In the genomic region with DNA sequence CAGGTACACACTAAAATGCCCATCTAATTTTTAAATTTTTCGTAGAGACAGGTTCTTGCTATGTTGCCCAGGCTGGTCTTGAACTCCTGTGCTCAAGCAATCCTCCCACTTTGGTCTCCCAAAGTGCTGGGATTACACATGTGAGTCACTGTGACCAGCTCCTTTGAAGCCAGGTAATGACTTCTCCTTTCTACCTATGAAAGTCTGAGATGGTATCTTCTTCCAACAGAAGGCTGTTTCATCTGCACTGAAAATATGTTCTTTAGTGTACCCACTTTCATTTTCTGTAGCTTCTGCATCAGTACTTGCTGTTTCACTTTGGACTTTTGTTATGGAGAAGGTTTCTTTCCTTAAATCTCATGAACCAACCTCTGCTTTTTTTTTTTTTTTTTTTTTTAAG, we compare ENCODE assay signal across 23 cellular contexts. TPM values are rescaled to one million over a fixed set of nuclear protein-coding genes. Genes with fewer than 3 reads are reported as not detected.
DNase-seq lines count a peak whose midpoint lies in the region; TF ChIP-seq lines count a peak whose summit lies in the region.
"Had no signal": no experiment of that assay in that cellular context is flagged by ENCODE, and none has a peak within 500 bp of the region (broad histone marks: within the 10 kb centered on the region; RNA-seq: fewer than 3 reads in every experiment).

No MANE protein-coding gene starts in this region.

- no peak for TF ChIP-seq CTCF in GM12865 (IDR thresholded peaks at IDR 0.05; ENCODE audit: insufficient read depth, low read depth, low read length, missing control alignments)
- TF ChIP-seq CTCF in MM.1S (IDR thresholded peaks at IDR 0.05; ENCODE audit: low read length), result no peak
- TF ChIP-seq CTCF in glutamatergic neuron (IDR thresholded peaks at IDR 0.05; ENCODE audit: partially characterized antibody, unreplicated experiment), result no peak
- TF ChIP-seq CTCF in BE2C (IDR thresholded peaks at IDR 0.05; ENCODE audit: low read depth, low read length), result no peak

- 0 out of 2 replicates have a peak, but pooled peaks cover 3% of the 10 kb centered on the region for H3K4me1 ChIP-seq in MM.1S (ENCODE audit: low read length)
- H3K4me1 ChIP-seq in BE2C, result no peaks in the 10 kb centered on the region
- H3K4me1 ChIP-seq: gastroesophageal sphincter, left lung, upper lobe of right lung had no signal

- intact Hi-C loops in activated T-helper 2 cell treated with anti-CD3 and anti-CD28 coated beads, Interferon-gamma antibody, Interleukin-2, Interleukin-4, amounts not matched to agents 10 μg/mL and 5 μg/mL and 100 μg/mL, durations not matched to agents 14 hours and 24 hours and 36 hours (cut with micrococcal nuclease), result no loop called here

- H3K9me2 ChIP-seq in MM.1S (replicated peaks; ENCODE audit: insufficient read depth, low read length), result no peaks in the 10 kb centered on the region

- H3K27me3 ChIP-seq in MM.1S (replicated peaks; ENCODE audit: insufficient read depth, low read length), result no peaks in the 10 kb centered on the region
- H3K27me3 ChIP-seq in BE2C, result no peaks in the 10 kb centered on the region
- H3K27me3 ChIP-seq: gastroesophageal sphincter, left lung, upper lobe of right lung had no signal

- H3K4me3 ChIP-seq in GM12865 (ENCODE audit: low read depth, low read length) (no peak overlapping the region), MM.1S (ENCODE audit: low read length) (no peak overlapping the region), BE2C (ENCODE audit: low read depth, low read length) (no peak overlapping the region)
- H3K4me3 ChIP-seq: gastroesophageal sphincter, left lung, upper lobe of right lung had no signal

- H3K9me3 Mint-ChIP-seq in activated CD4-positive, alpha-beta T cell treated with anti-CD3 and anti-CD28 coated beads, Interleukin-2, amount 10 ng/mL, durations not matched to agents 7 days and 5 days, result no peaks in the 10 kb centered on the region
- H3K9me3 Mint-ChIP-seq in activated T-helper 2 cell treated with anti-CD3 and anti-CD28 coated beads, Interferon-gamma antibody, Interleukin-2, Interleukin-4, amounts not matched to agents 10 μg/mL and 5 μg/mL and 100 μg/mL, durations not matched to agents 14 hours and 24 hours and 36 hours, result no peaks in the 10 kb centered on the region
- peaks cover 4% of the 10 kb centered on the region for H3K9me3 Mint-ChIP-seq in glutamatergic neuron (ENCODE audit: unreplicated experiment)
- H3K9me3 Mint-ChIP-seq: activated naive CD4-positive, alpha-beta T cell treated with anti-CD3 and anti-CD28 coated beads, Interleukin-2, amount 50 U/mL, for 24 hours had no signal

- H3K9me3 ChIP-seq in MM.1S (replicated peaks; ENCODE audit: insufficient read depth, low read length) (no peaks in the 10 kb centered on the region), BE2C (no peaks in the 10 kb centered on the region)
- H3K9me3 ChIP-seq: gastroesophageal sphincter, left lung, upper lobe of right lung had no signal

- no peak overlapping the region for H3K9ac ChIP-seq in MM.1S (ENCODE audit: low read length)

- H3K4me2 ChIP-seq in MM.1S (ENCODE audit: low read depth, low read length), result peak overlapping the region; percentile 15; the same call in 1 of the 2 replicates

- H2AFZ ChIP-seq in MM.1S (ENCODE audit: low read length), result no peak overlapping the region

- peaks cover 16% of the 10 kb centered on the region; the same call in 1 of the 2 replicates for H3F3A ChIP-seq in MM.1S (ENCODE audit: insufficient read depth, low read length)

- CTCF ChIA-PET in activated CD4-positive, alpha-beta T cell treated with anti-CD3 and anti-CD28 coated beads, Interleukin-2, amount 10 ng/mL, durations not matched to agents 7 days and 5 days (lab: Charles Lee), result interaction anchor here (0.7 to 2.6 kb wide), 6 partner anchors 9 to 425 kb away, joined by 3 to 10 read pairs (median 3); a partner anchor contains a TSS

- H3K27ac Mint-ChIP-seq in activated CD4-positive, alpha-beta T cell treated with anti-CD3 and anti-CD28 coated beads, Interleukin-2, amount 10 ng/mL, durations not matched to agents 7 days and 5 days, result peak overlapping the region; percentile 90
- H3K27ac Mint-ChIP-seq in activated T-helper 2 cell treated with anti-CD3 and anti-CD28 coated beads, Interferon-gamma antibody, Interleukin-2, Interleukin-4, amounts not matched to agents 10 μg/mL and 5 μg/mL and 100 μg/mL, durations not matched to agents 14 hours and 24 hours and 36 hours, result peak overlapping the region; percentile 40
- no peak overlapping the region for H3K27ac Mint-ChIP-seq in glutamatergic neuron (ENCODE audit: unreplicated experiment)
- H3K27ac Mint-ChIP-seq: activated naive CD4-positive, alpha-beta T cell treated with anti-CD3 and anti-CD28 coated beads, Interleukin-2, amount 50 U/mL, for 24 hours; B cell had no signal

- no peaks in the 10 kb centered on the region for H3K27me3 Mint-ChIP-seq in activated CD4-positive, alpha-beta T cell treated with anti-CD3 and anti-CD28 coated beads, Interleukin-2, amount 10 ng/mL, durations not matched to agents 7 days and 5 days
- no peaks in the 10 kb centered on the region for H3K27me3 Mint-ChIP-seq in activated T-helper 2 cell treated with anti-CD3 and anti-CD28 coated beads, Interferon-gamma antibody, Interleukin-2, Interleukin-4, amounts not matched to agents 10 μg/mL and 5 μg/mL and 100 μg/mL, durations not matched to agents 14 hours and 24 hours and 36 hours (ENCODE audit: low read depth)
- H3K27me3 Mint-ChIP-seq in glutamatergic neuron (ENCODE audit: unreplicated experiment), result peaks cover 3% of the 10 kb centered on the region
- H3K27me3 Mint-ChIP-seq: activated naive CD4-positive, alpha-beta T cell treated with anti-CD3 and anti-CD28 coated beads, Interleukin-2, amount 50 U/mL, for 24 hours; B cell had no signal

- H3K36me3 Mint-ChIP-seq in activated CD4-positive, alpha-beta T cell treated with anti-CD3 and anti-CD28 coated beads, Interleukin-2, amount 10 ng/mL, durations not matched to agents 7 days and 5 days (ENCODE audit: low read depth), result peaks cover 35% of the 10 kb centered on the region
- H3K36me3 Mint-ChIP-seq in activated T-helper 2 cell treated with anti-CD3 and anti-CD28 coated beads, Interferon-gamma antibody, Interleukin-2, Interleukin-4, amounts not matched to agents 10 μg/mL and 5 μg/mL and 100 μg/mL, durations not matched to agents 14 hours and 24 hours and 36 hours (ENCODE audit: low read depth), result peaks cover 49% of the 10 kb centered on the region
- peaks cover 8% of the 10 kb centered on the region for H3K36me3 Mint-ChIP-seq in glutamatergic neuron (ENCODE audit: unreplicated experiment)

- H3K4me1 Mint-ChIP-seq in activated CD4-positive, alpha-beta T cell treated with anti-CD3 and anti-CD28 coated beads, Interleukin-2, amount 10 ng/mL, durations not matched to agents 7 days and 5 days, result peaks cover 24% of the 10 kb centered on the region
- peaks cover 14% of the 10 kb centered on the region for H3K4me1 Mint-ChIP-seq in activated T-helper 2 cell treated with anti-CD3 and anti-CD28 coated beads, Interferon-gamma antibody, Interleukin-2, Interleukin-4, amounts not matched to agents 10 μg/mL and 5 μg/mL and 100 μg/mL, durations not matched to agents 14 hours and 24 hours and 36 hours (ENCODE audit: low read depth)
- H3K4me1 Mint-ChIP-seq in glutamatergic neuron (ENCODE audit: low read depth, unreplicated experiment), result no peaks in the 10 kb centered on the region
- H3K4me1 Mint-ChIP-seq: B cell, H9 had no signal

- DNase-seq in activated CD4-positive, alpha-beta T cell treated with anti-CD3 and anti-CD28 coated beads, Interleukin-2, amount 10 ng/mL, durations not matched to agents 7 days and 5 days, result peak; percentile 40
- DNase-seq in activated CD4-positive, alpha-beta T cell treated with anti-CD3 and anti-CD28 coated beads, Interleukin-2, amount 50 U/mL, for 48 hours, result no peak
- DNase-seq in GM12865 (ENCODE audit: low read depth) (peak; percentile 57), MM.1S (peak; percentile 83), glutamatergic neuron (no peak), BE2C (no peak), NCI-H2081 (lab: John Stamatoyannopoulos, UW) (no peak)
- no peak for DNase-seq in activated T-helper 2 cell treated with anti-CD3 and anti-CD28 coated beads, Interferon-gamma antibody, Interleukin-2, Interleukin-4, amounts not matched to agents 10 μg/mL and 5 μg/mL and 100 μg/mL, durations not matched to agents 14 hours and 24 hours and 36 hours (ENCODE audit: low spot score)
- DNase-seq: caudate nucleus, dermis blood vessel endothelial cell, H9, hypothalamus, left lung, mesendoderm, NCI-H1092, NCI-H187 treated with DMSO at 0.1 percent for 48 hours, NCI-H2227 treated with DMSO at 0.1 percent for 48 hours, T-helper 9 cell, upper lobe of right lung, WERI-Rb-1 had no signal

- POLR2A ChIA-PET in activated CD4-positive, alpha-beta T cell treated with anti-CD3 and anti-CD28 coated beads, Interleukin-2, amount 10 ng/mL, durations not matched to agents 7 days and 5 days (lab: Charles Lee), result interaction anchor here (0.7 kb wide), 1 partner anchor 290 kb away, joined by 7 read pairs; no protein-coding TSS in a partner anchor

- no peak overlapping the region for H3K4me3 Mint-ChIP-seq in activated CD4-positive, alpha-beta T cell treated with anti-CD3 and anti-CD28 coated beads, Interleukin-2, amount 10 ng/mL, durations not matched to agents 7 days and 5 days
- no peak overlapping the region for H3K4me3 Mint-ChIP-seq in activated T-helper 2 cell treated with anti-CD3 and anti-CD28 coated beads, Interferon-gamma antibody, Interleukin-2, Interleukin-4, amounts not matched to agents 10 μg/mL and 5 μg/mL and 100 μg/mL, durations not matched to agents 14 hours and 24 hours and 36 hours (ENCODE audit: low read depth)
- H3K4me3 Mint-ChIP-seq in glutamatergic neuron (ENCODE audit: unreplicated experiment), result no peak overlapping the region
- H3K4me3 Mint-ChIP-seq: activated naive CD4-positive, alpha-beta T cell treated with anti-CD3 and anti-CD28 coated beads, Interleukin-2, amount 50 U/mL, for 24 hours; B cell; H9 had no signal

- peaks cover 3% of the 10 kb centered on the region; the same call in 1 of the 2 replicates for H3K79me2 ChIP-seq in MM.1S (ENCODE audit: low read length)

- no peaks in the 10 kb centered on the region for H4K20me1 ChIP-seq in MM.1S (ENCODE audit: insufficient read depth, low read length)

- no peaks in the 10 kb centered on the region for H3K36me3 ChIP-seq in MM.1S (replicated peaks; ENCODE audit: insufficient read depth, low read length)
- H3K36me3 ChIP-seq in BE2C, result no peaks in the 10 kb centered on the region
- H3K36me3 ChIP-seq: gastroesophageal sphincter, left lung, upper lobe of right lung had no signal

- peak overlapping the region; percentile 39; the same call in 1 of the 2 replicates for H3K27ac ChIP-seq in MM.1S (ENCODE audit: low read length)
- H3K27ac ChIP-seq: gastroesophageal sphincter, left lung, upper lobe of right lung, WERI-Rb-1 had no signal

RNA-seq across cellular contexts. Expression of a gene that starts 8.8 kb away (rescaled TPM):
- total RNA-seq in activated CD4-positive, alpha-beta T cell treated with anti-CD3 and anti-CD28 coated beads, Interleukin-2, amount 10 ng/mL, durations not matched to agents 7 days and 5 days, result 10 to 100 TPM; 18.9 to 21.9 TPM
- total RNA-seq in activated T-helper 2 cell treated with anti-CD3 and anti-CD28 coated beads, Interferon-gamma antibody, Interleukin-2, Interleukin-4, amounts not matched to agents 10 μg/mL and 5 μg/mL and 100 μg/mL, durations not matched to agents 14 hours and 24 hours and 36 hours, result 13.7 and 16.1 TPM in 2 replicates
- total RNA-seq in glutamatergic neuron (ENCODE audit: unreplicated experiment), result 1.5 TPM
- 2.7 TPM for polyA plus RNA-seq in BE2C (2012; ENCODE audit: insufficient read depth, insufficient read length, low read depth)

RNA-seq across cellular contexts. Expression of a gene that starts 9.1 kb away (rescaled TPM):
- 100 to 1,000 TPM; 310 to 336 TPM for total RNA-seq in activated CD4-positive, alpha-beta T cell treated with anti-CD3 and anti-CD28 coated beads, Interleukin-2, amount 10 ng/mL, durations not matched to agents 7 days and 5 days
- 139 and 154 TPM in 2 replicates for total RNA-seq in activated T-helper 2 cell treated with anti-CD3 and anti-CD28 coated beads, Interferon-gamma antibody, Interleukin-2, Interleukin-4, amounts not matched to agents 10 μg/mL and 5 μg/mL and 100 μg/mL, durations not matched to agents 14 hours and 24 hours and 36 hours
- 19.3 TPM for total RNA-seq in glutamatergic neuron (ENCODE audit: unreplicated experiment)
- polyA plus RNA-seq in BE2C (2012; ENCODE audit: insufficient read depth, insufficient read length, low read depth), result 20.1 TPM

Comparison
In these comparisons a context has a peak if more than half of its experiments do, and no peak if none do; other contexts are left out.
1. DNase-seq: peak in activated CD4-positive, alpha-beta T cell treated with anti-CD3 and anti-CD28 coated beads, Interleukin-2, amount 10 ng/mL, durations not matched to agents 7 days and 5 days (single experiment), GM12865 (single experiment) and MM.1S (single experiment); none in activated CD4-positive, alpha-beta T cell treated with anti-CD3 and anti-CD28 coated beads, Interleukin-2, amount 50 U/mL, for 48 hours (0 of 2), activated T-helper 2 cell treated with anti-CD3 and anti-CD28 coated beads, Interferon-gamma antibody, Interleukin-2, Interleukin-4, amounts not matched to agents 10 μg/mL and 5 μg/mL and 100 μg/mL, durations not matched to agents 14 hours and 24 hours and 36 hours (single experiment), glutamatergic neuron (single experiment), BE2C (single experiment) and NCI-H2081 (0 of 2).